In genomic region chr2:134132487-134132857, GRCh38 we compare ENCODE assay signal across 1 cellular context.
TF ChIP-seq lines count a peak whose summit lies in the region.

No MANE protein-coding gene starts in this region.

TF ChIP-seq in K562, 482 proteins besides CTCF, POLR2A, EP300 and RAD21 (continued from another document and continues in another):
- TF ChIP-seq ZNF639 (CRISPR knock-in tag; conservative IDR thresholded peaks at IDR 0.05 in 1 of 2, IDR thresholded peaks at IDR 0.05 in 1 of 2) (no peak), MBD2 (IDR thresholded peaks at IDR 0.05; ENCODE audit: borderline replicate concordance, low read depth) (no peak), POLR2AphosphoS5 (IDR thresholded peaks at IDR 0.05; ENCODE audit: control insufficient read depth, insufficient read depth, low read depth, low read length) (no peak), ZNF431 (CRISPR knock-in tag; IDR thresholded peaks at IDR 0.05) (no peak), E2F3 (CRISPR knock-in tag; IDR thresholded peaks at IDR 0.05) (no peak), FOXM1 (IDR thresholded peaks at IDR 0.05; ENCODE audit: low read depth) (0 out of 2 replicates have a peak, but pooled peaks have one; percentile 31), FOXM1 (CRISPR knock-in tag; IDR thresholded peaks at IDR 0.05; ENCODE audit: low read depth) (no peak), SETDB1 (IDR thresholded peaks at IDR 0.05; ENCODE audit: low read length) (no peak), UBTF (IDR thresholded peaks at IDR 0.05; ENCODE audit: borderline replicate concordance in 1 of 2, low read depth in 2 of 2, low read length in 2 of 2) (no peak), SMAD1 (IDR thresholded peaks at IDR 0.05; ENCODE audit: low read depth, low read length, partially characterized antibody) (no peak), RHOXF2B (CRISPR knock-in tag; conservative IDR thresholded peaks at IDR 0.05) (no peak), TFAP4 (CRISPR knock-in tag; IDR thresholded peaks at IDR 0.05; ENCODE audit: borderline replicate concordance) (no peak), ZNF79 (CRISPR knock-in tag; IDR thresholded peaks at IDR 0.05; ENCODE audit: low read depth) (no peak), GTF2F1 (IDR thresholded peaks at IDR 0.05; ENCODE audit: low read depth, low read length) (no peak), NFYB (IDR thresholded peaks at IDR 0.05; ENCODE audit: extremely low read depth, insufficient read length) (no peak), ELF1 (tag; IDR thresholded peaks at IDR 0.05) (no peak), MAFG (tag; conservative IDR thresholded peaks at IDR 0.05) (peak; percentile 47), YBX1 (IDR thresholded peaks at IDR 0.05) (no peak), DEAF1 (CRISPR knock-in tag; IDR thresholded peaks at IDR 0.05) (no peak), BCLAF1 (IDR thresholded peaks at IDR 0.05; ENCODE audit: borderline replicate concordance in 1 of 2, control insufficient read depth in 1 of 2, low read depth in 2 of 2, low read length in 1 of 2) (no peak), ZNF232 (CRISPR knock-in tag; IDR thresholded peaks at IDR 0.05) (no peak), HDAC2 (IDR thresholded peaks at IDR 0.05) (no peak; the same call in 1 of the 2 replicates), TEAD1 (CRISPR knock-in tag; IDR thresholded peaks at IDR 0.05) (no peak), ZNF217 (CRISPR knock-in tag; IDR thresholded peaks at IDR 0.05) (no peak), ZHX1 (conservative IDR thresholded peaks at IDR 0.05; ENCODE audit: low read length) (no peak; the same call in 1 of the 2 replicates), TAF15 (IDR thresholded peaks at IDR 0.05; ENCODE audit: low read depth, low read length) (no peak), ESRRA (IDR thresholded peaks at IDR 0.05; ENCODE audit: borderline replicate concordance, low read depth) (peak; percentile 75), PRPF4 (IDR thresholded peaks at IDR 0.05; ENCODE audit: insufficient read depth, low read depth, low read length, poor library complexity, severe bottlenecking) (no peak), FOXA1 (IDR thresholded peaks at IDR 0.05; ENCODE audit: borderline replicate concordance) (no peak), ZNF696 (CRISPR knock-in tag; conservative IDR thresholded peaks at IDR 0.05) (no peak), FOXK1 (CRISPR knock-in tag; IDR thresholded peaks at IDR 0.05; ENCODE audit: borderline replicate concordance) (no peak), HDAC8 (tag; IDR thresholded peaks at IDR 0.05) (no peak), BRD9 (IDR thresholded peaks at IDR 0.05; ENCODE audit: low read depth, partially characterized antibody) (no peak), NFATC3 (IDR thresholded peaks at IDR 0.05) (no peak), POLR2G (IDR thresholded peaks at IDR 0.05; ENCODE audit: low read depth, low read length) (no peak), ZBTB5 (IDR thresholded peaks at IDR 0.05) (no peak), JUND (IDR thresholded peaks at IDR 0.05; ENCODE audit: borderline replicate concordance, low read depth, low read length) (peak; percentile 39; the same call in 1 of the 2 replicates), JUND (tag; IDR thresholded peaks at IDR 0.05; ENCODE audit: borderline replicate concordance, low read depth, low read length) (peak; percentile 48; the same call in 1 of the 3 replicates), HEY1 (CRISPR knock-in tag; IDR thresholded peaks at IDR 0.05; ENCODE audit: borderline replicate concordance) (no peak), RNF219 (CRISPR knock-in tag; IDR thresholded peaks at IDR 0.05) (no peak), BCOR (IDR thresholded peaks at IDR 0.05) (no peak), ELK3 (CRISPR knock-in tag; IDR thresholded peaks at IDR 0.05) (no peak), ARID3B (CRISPR knock-in tag; IDR thresholded peaks at IDR 0.05; ENCODE audit: borderline replicate concordance) (no peak), NUFIP1 (IDR thresholded peaks at IDR 0.05; ENCODE audit: partially characterized antibody) (no peak), PCBP2 (IDR thresholded peaks at IDR 0.05; ENCODE audit: low read depth, low read length, poor library complexity, severe bottlenecking) (no peak), SRF (CRISPR knock-in tag; IDR thresholded peaks at IDR 0.05) (no peak)
